ENCODE assay signal across 26 cellular contexts in the genomic region with DNA sequence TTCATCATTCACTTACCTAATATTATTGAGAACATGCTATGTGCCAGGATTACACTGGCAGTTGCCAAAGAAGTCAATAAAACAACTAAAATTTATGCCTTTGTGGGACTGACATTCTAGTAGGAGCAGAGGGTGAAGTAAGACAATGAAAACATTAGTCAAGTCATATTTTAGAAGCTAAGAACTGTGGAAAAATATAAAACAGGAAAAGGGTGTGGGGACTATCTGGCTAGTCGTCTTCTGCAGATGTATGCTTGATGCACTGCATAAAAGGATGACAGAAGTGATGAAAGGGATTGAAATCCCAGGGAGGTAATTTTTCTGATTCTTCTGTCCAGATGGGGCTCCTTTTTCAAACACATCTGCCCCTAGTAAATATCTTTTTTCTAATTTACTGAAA.
"Had no signal": no experiment of that assay in that cellular context is flagged by ENCODE, and none has a peak within 500 bp of the region (broad histone marks: within the 10 kb centered on the region; RNA-seq: fewer than 3 reads in every experiment).

No MANE protein-coding gene starts in this region.

- H3K4me3 Mint-ChIP-seq: naive thymus-derived CD4-positive, alpha-beta T cell; natural killer cell treated with Interleukin-12 subunit alpha and Interleukin-12 subunit beta and Interleukin-15 and Interleukin-18, amount 100 ng/mL, for 72 hours; stimulated activated effector memory CD8-positive, alpha-beta T cell treated with anti-CD3 and anti-CD28 coated beads, Interleukin-12 subunit alpha, Interleukin-12 subunit beta, amount 100 ng/mL, for 72 hours; stimulated activated naive CD8-positive, alpha-beta T cell treated with anti-CD3 and anti-CD28 coated beads, Interleukin-15, Interleukin-2, amounts not matched to agents 100 ng/mL and 50 ng/mL, for 24 hours had no signal

- H3K4me3 ChIP-seq: hepatocyte, left ventricle myocardium inferior, lung, mucosa of descending colon, ovary, prostate gland, spleen, suprapubic skin, thoracic aorta, tibial artery, upper lobe of right lung had no signal

- H3K36me3 Mint-ChIP-seq: naive thymus-derived CD4-positive, alpha-beta T cell; natural killer cell treated with Interleukin-12 subunit alpha and Interleukin-12 subunit beta and Interleukin-15 and Interleukin-18, amount 100 ng/mL, for 72 hours; stimulated activated effector memory CD8-positive, alpha-beta T cell treated with anti-CD3 and anti-CD28 coated beads, Interleukin-12 subunit alpha, Interleukin-12 subunit beta, amount 100 ng/mL, for 72 hours had no signal

- FAIRE-seq: urothelium cell line had no signal

- H3K9me3 Mint-ChIP-seq: stimulated activated naive CD8-positive, alpha-beta T cell treated with anti-CD3 and anti-CD28 coated beads, Interleukin-15, Interleukin-2, amounts not matched to agents 100 ng/mL and 50 ng/mL, for 24 hours had no signal

- H3K4me1 Mint-ChIP-seq: naive thymus-derived CD4-positive, alpha-beta T cell; stimulated activated effector memory CD8-positive, alpha-beta T cell treated with anti-CD3 and anti-CD28 coated beads, Interleukin-12 subunit alpha, Interleukin-12 subunit beta, amount 100 ng/mL, for 72 hours had no signal

- H3K27me3 Mint-ChIP-seq: naive thymus-derived CD4-positive, alpha-beta T cell; natural killer cell treated with Interleukin-12 subunit alpha and Interleukin-12 subunit beta and Interleukin-15 and Interleukin-18, amount 100 ng/mL, for 72 hours; stimulated activated naive CD8-positive, alpha-beta T cell treated with anti-CD3 and anti-CD28 coated beads, Interleukin-15, Interleukin-2, amounts not matched to agents 100 ng/mL and 50 ng/mL, for 24 hours had no signal

- ATAC-seq: mucosa of descending colon; naive thymus-derived CD4-positive, alpha-beta T cell; natural killer cell treated with Interleukin-12 subunit alpha and Interleukin-12 subunit beta and Interleukin-15 and Interleukin-18, amount 100 ng/mL, for 72 hours; right cardiac atrium; sciatic nerve; stimulated activated effector memory CD8-positive, alpha-beta T cell treated with anti-CD3 and anti-CD28 coated beads, Interleukin-12 subunit alpha, Interleukin-12 subunit beta, amount 100 ng/mL, for 72 hours; upper lobe of right lung had no signal

- DNase-seq: islet precursor cell; left ventricle myocardium inferior; mesendoderm; midbrain; mucosa of descending colon; naive thymus-derived CD4-positive, alpha-beta T cell; ovary; retina; right cardiac atrium; small intestine; spleen; stimulated activated CD4-positive, alpha-beta T cell treated with anti-CD3 and anti-CD28 coated beads, Interleukin-4, amount 100 ng/mL, for 24 hours; stimulated activated naive CD4-positive, alpha-beta T cell; tibial artery; trophoblast cell; upper lobe of right lung had no signal

- H3K27ac Mint-ChIP-seq: naive thymus-derived CD4-positive, alpha-beta T cell; natural killer cell treated with Interleukin-12 subunit alpha and Interleukin-12 subunit beta and Interleukin-15 and Interleukin-18, amount 100 ng/mL, for 72 hours; stimulated activated effector memory CD8-positive, alpha-beta T cell treated with anti-CD3 and anti-CD28 coated beads, Interleukin-12 subunit alpha, Interleukin-12 subunit beta, amount 100 ng/mL, for 72 hours; stimulated activated naive CD8-positive, alpha-beta T cell treated with anti-CD3 and anti-CD28 coated beads, Interleukin-15, Interleukin-2, amounts not matched to agents 100 ng/mL and 50 ng/mL, for 24 hours had no signal
